Comparison of ENCODE assay signal across 2 cellular contexts in genomic region chr19:5827342-5827890, GRCh38.
TF ChIP-seq lines count a peak whose summit lies in the region.

No MANE protein-coding gene starts in this region.

TF ChIP-seq in H1, 55 proteins besides CTCF, POLR2A, EP300 and RAD21:
- no peak for TF ChIP-seq PHF8 (conservative IDR thresholded peaks at IDR 0.05; ENCODE audit: low read depth, low read length)
- no peak for TF ChIP-seq BRCA1 (IDR thresholded peaks at IDR 0.05; ENCODE audit: low read depth, low read length)
- no peak for TF ChIP-seq CHD2 (IDR thresholded peaks at IDR 0.05; ENCODE audit: low read length)
- TF ChIP-seq MAX (IDR thresholded peaks at IDR 0.05), result no peak
- TF ChIP-seq ATF3 (IDR thresholded peaks at IDR 0.05; ENCODE audit: insufficient read depth, low read depth, low read length), result no peak
- TF ChIP-seq KDM1A (IDR thresholded peaks at IDR 0.05; ENCODE audit: borderline replicate concordance, low read length), result no peak

TF ChIP-seq in neural cell, 6 proteins besides CTCF, POLR2A, EP300 and RAD21:
- TF ChIP-seq EZH2 (IDR thresholded peaks at IDR 0.05; ENCODE audit: borderline replicate concordance, insufficient read depth, low read length, poor library complexity, severe bottlenecking) (no peak), REST (IDR thresholded peaks at IDR 0.05; ENCODE audit: borderline replicate concordance) (no peak), SMC3 (conservative IDR thresholded peaks at IDR 0.05; ENCODE audit: poor library complexity) (no peak), TAF1 (IDR thresholded peaks at IDR 0.05; ENCODE audit: low read depth) (no peak)
